8 cellular contexts compared by ENCODE assay signal in genomic region chr3:31531992-31532586, GRCh38. TPM values are rescaled to one million over a fixed set of nuclear protein-coding genes. Genes with fewer than 3 reads are reported as not detected.
A peak's percentile ranks its signal among the peaks of the same experiment; 100 is the strongest.
DNase-seq lines count a peak whose midpoint lies in the region; ATAC-seq and TF ChIP-seq lines count a peak whose summit lies in the region.

No MANE protein-coding gene starts in this region.

- peaks cover 41% of the 10 kb centered on the region for H4K20me1 ChIP-seq in smooth muscle cell (ENCODE audit: low read depth)

- TF ChIP-seq POLR2A in GM18951 (IDR thresholded peaks at IDR 0.05; ENCODE audit: extremely low read depth, insufficient read depth, insufficient read length) = peak; percentile 94

- DNase-seq in AG08396 (ENCODE audit: low spot score) (peak; percentile 98), NCI-H226 (peak; percentile 93), activated B cell treated with CpG ODN at 0.5 μM for 24 hours (peak; percentile 97), caudate nucleus (lab: John Stamatoyannopoulos, UW) (peak; percentile 84 to 100 (median 98)), iPS-NIHi7 (ENCODE audit: extremely low spot score) (peak; percentile 99), smooth muscle cell (lab: John Stamatoyannopoulos, UW; ENCODE audit: unreplicated experiment) (peak; percentile 98)

- H3K27ac ChIP-seq in caudate nucleus (ENCODE audit: low read depth, low read length) (peak overlapping the region; percentile 99), smooth muscle cell (ENCODE audit: low read depth) (peak overlapping the region; percentile 96)

- in situ Hi-C loops in GM18951 (cut with MboI; ENCODE audit: low sequenced_read_pairs, unreplicated experiment) = no loop called here

- 2% methylated on average over 63 of the region's 73 CpGs for WGBS in smooth muscle cell (ENCODE audit: low lambda C conversion rate)

- H3K4me3 Mint-ChIP-seq in activated B cell treated with CpG ODN at 0.5 μM for 24 hours = peak overlapping the region; percentile 96

- peak overlapping the region; percentile 88 for H3K9ac ChIP-seq in smooth muscle cell (ENCODE audit: low read depth)

- ATAC-seq in HG03196 (IDR thresholded peaks at IDR 0.05; ENCODE audit: unreplicated experiment) (peak; percentile 88), activated B cell treated with CpG ODN at 0.5 μM for 24 hours (ENCODE audit: low read depth) (peak; percentile 84)

- no peaks in the 10 kb centered on the region for H3K27me3 Mint-ChIP-seq in activated B cell treated with CpG ODN at 0.5 μM for 24 hours

- no peaks in the 10 kb centered on the region for H3K36me3 ChIP-seq in smooth muscle cell (ENCODE audit: low read depth)

- intact Hi-C loops in activated B cell treated with CpG ODN at 0.5 μM for 24 hours (cut with micrococcal nuclease) = loop anchor here (1.0 to 10.0 kb wide), 16 partner anchors 41 to 1908 kb away; partner anchors contain the start of genes CMTM6, CNOT10, CRTAP and DYNC1LI1

- H2AFZ ChIP-seq in smooth muscle cell (ENCODE audit: low read depth) = peak overlapping the region; percentile 97

- H3K9me3 Mint-ChIP-seq in activated B cell treated with CpG ODN at 0.5 μM for 24 hours = no peaks in the 10 kb centered on the region

- peak overlapping the region; percentile 99 for H3K27ac Mint-ChIP-seq in activated B cell treated with CpG ODN at 0.5 μM for 24 hours

- no peaks in the 10 kb centered on the region for H3F3A ChIP-seq in smooth muscle cell (ENCODE audit: low read depth)

- no peak for TF ChIP-seq CTCF in activated B cell treated with CpG ODN at 0.5 μM for 24 hours (IDR thresholded peaks at IDR 0.05)
- TF ChIP-seq CTCF in smooth muscle cell (IDR thresholded peaks at IDR 0.05; ENCODE audit: borderline replicate concordance, insufficient read depth, poor library complexity, severe bottlenecking) = no peak

- H3K79me2 ChIP-seq in smooth muscle cell (ENCODE audit: low read depth) = peaks cover 41% of the 10 kb centered on the region

- H3K4me1 ChIP-seq in smooth muscle cell (ENCODE audit: low read depth) = peaks cover 40% of the 10 kb centered on the region

- H3K4me3 ChIP-seq in smooth muscle cell = peak overlapping the region; percentile 96

- CTCF ChIA-PET in activated B cell treated with CpG ODN at 0.5 μM for 24 hours (lab: Charles Lee) = no interaction called here

- H3K4me1 Mint-ChIP-seq in activated B cell treated with CpG ODN at 0.5 μM for 24 hours = peaks cover 31% of the 10 kb centered on the region

- H3K9me3 ChIP-seq in smooth muscle cell (replicated peaks; ENCODE audit: low read depth) = no peaks in the 10 kb centered on the region

- peaks cover 10% of the 10 kb centered on the region for H3K36me3 Mint-ChIP-seq in activated B cell treated with CpG ODN at 0.5 μM for 24 hours (ENCODE audit: low read depth)

- peaks cover 4% of the 10 kb centered on the region for H3K27me3 ChIP-seq in smooth muscle cell (ENCODE audit: low read depth)

- peak overlapping the region; percentile 97 for H3K4me2 ChIP-seq in smooth muscle cell

- POLR2A ChIA-PET in activated B cell treated with CpG ODN at 0.5 μM for 24 hours (lab: Charles Lee) = interaction anchor here (0.5 to 2.2 kb wide), 35 partner anchors 10 to 1909 kb away, joined by 3 to 15 read pairs (median 4); partner anchors contain the start of genes CMTM6, CMTM7, CNOT10 and CRTAP

RNA-seq across cellular contexts. Expression of gene STT3B, which starts 0.6 kb away (rescaled TPM):
- 62.5 and 66.1 TPM in 2 replicates for total RNA-seq in activated B cell treated with CpG ODN at 0.5 μM for 24 hours
- 191 and 214 TPM in 2 replicates for total RNA-seq in smooth muscle cell
- polyA plus RNA-seq in smooth muscle cell = 79.1 and 82.0 TPM in 2 replicates

Comparison
In these comparisons a context has a peak if more than half of its experiments do, and no peak if none do; other contexts are left out.
1. Peak in every context shown above with its lines: DNase-seq, ATAC-seq, H3K4me3 ChIP-seq and H3K27ac ChIP-seq.